ENCODE assay signal across 10 cellular contexts in the genomic region with DNA sequence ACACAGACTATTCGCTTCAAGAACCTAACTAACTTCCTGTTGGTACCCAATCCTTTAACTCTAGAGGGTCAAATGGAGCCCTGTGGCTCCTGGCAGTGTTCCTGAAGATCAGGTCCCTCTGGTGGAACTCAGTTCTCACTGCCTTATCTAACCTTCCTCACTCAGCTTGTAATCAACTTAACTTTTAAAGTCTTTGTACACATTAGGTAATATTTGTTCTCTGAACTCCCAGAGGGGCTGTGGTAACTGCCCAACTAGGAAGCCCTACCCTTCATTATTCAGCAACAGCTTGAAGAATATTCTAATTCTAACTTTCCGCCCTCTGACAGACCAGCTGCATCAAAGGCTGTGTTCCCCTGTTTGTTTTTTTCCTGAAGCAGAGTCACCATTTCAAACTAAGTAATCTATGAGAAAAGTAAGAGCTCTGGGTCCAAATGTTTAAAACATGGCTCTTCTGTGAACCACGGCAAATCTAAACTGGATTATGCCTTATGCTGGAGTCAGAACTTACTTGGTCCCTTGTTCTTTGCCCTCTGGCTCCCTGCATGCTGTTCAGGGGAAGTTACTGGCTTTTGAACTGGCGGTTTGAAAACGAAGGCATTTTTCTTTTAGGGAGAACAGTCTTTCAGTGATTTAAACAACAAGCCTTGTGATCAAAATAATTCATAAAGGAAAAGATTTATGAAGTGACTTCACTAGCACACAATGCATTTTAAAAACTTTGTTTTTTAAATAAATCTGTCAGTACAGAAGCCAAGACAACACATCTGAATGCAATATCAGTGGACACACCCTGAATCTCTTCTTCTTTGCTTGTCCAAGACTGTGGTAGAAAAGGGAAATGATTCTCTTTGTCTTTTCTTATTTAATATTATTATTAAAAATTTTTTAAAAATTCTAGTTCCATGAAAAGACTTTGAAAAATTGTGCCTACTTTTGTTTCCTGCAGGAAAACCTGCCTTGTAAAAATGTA.
A peak's percentile ranks its signal among the peaks of the same experiment; 100 is the strongest.
DNase-seq lines count a peak whose midpoint lies in the region; ATAC-seq and TF ChIP-seq lines count a peak whose summit lies in the region.
"Had no signal": no experiment of that assay in that cellular context is flagged by ENCODE, and none has a peak within 500 bp of the region (broad histone marks: within the 10 kb centered on the region; RNA-seq: fewer than 3 reads in every experiment).

No MANE protein-coding gene starts in this region.

- no peak overlapping the region for H2AFZ ChIP-seq in Karpas-422 (ENCODE audit: low read length)

- H3K27ac ChIP-seq in endodermal cell (ENCODE audit: low read depth, low read length) (peak overlapping the region; percentile 15), testis (peak overlapping the region; percentile 32 to 59), Karpas-422 (ENCODE audit: low read length) (no peak overlapping the region)

- ATAC-seq in HG03520 (IDR thresholded peaks at IDR 0.05; ENCODE audit: unreplicated experiment) = no peak

- TF ChIP-seq POLR2A in testis (IDR thresholded peaks at IDR 0.05) = no peak

- no peaks in the 10 kb centered on the region for H3K79me2 ChIP-seq in Karpas-422 (ENCODE audit: low read length)

- H3K27ac Mint-ChIP-seq in endodermal cell = no peak overlapping the region

- H3K4me1 ChIP-seq in endodermal cell (ENCODE audit: control insufficient read depth, insufficient read depth, low read length) = no peaks in the 10 kb centered on the region
- no peaks in the 10 kb centered on the region for H3K4me1 ChIP-seq in testis
- H3K4me1 ChIP-seq in Karpas-422 (ENCODE audit: low read length) = no peaks in the 10 kb centered on the region

- H3K9ac ChIP-seq in endodermal cell (ENCODE audit: extremely low read depth, low read length, poor library complexity, severe bottlenecking) (no peak overlapping the region), Karpas-422 (ENCODE audit: low read length) (no peak overlapping the region)

- no peaks in the 10 kb centered on the region for H4K20me1 ChIP-seq in Karpas-422 (ENCODE audit: insufficient read depth, low read depth, low read length)

- WGBS in endodermal cell (ENCODE audit: insufficient coverage in 1 of 2, insufficient read length in 1 of 2), 2 experiments = 80 to 84% methylated on average over 4 to 5 of the region's 5 CpGs
- WGBS in testis, 2 donors = 61% methylated on average over 5 of the region's 5 CpGs

- peak; percentile 51 for TF ChIP-seq CTCF in endodermal cell (conservative IDR thresholded peaks at IDR 0.05)
- no peak for TF ChIP-seq CTCF in testis (IDR thresholded peaks at IDR 0.05)

- H3K27me3 Mint-ChIP-seq in endodermal cell (ENCODE audit: insufficient read depth) = no peaks in the 10 kb centered on the region

- H3K4me3 Mint-ChIP-seq in endodermal cell = no peak overlapping the region

- peak; percentile 38 for DNase-seq in HuH-7.5 (ENCODE audit: low spot score)
- DNase-seq in endodermal cell = no peak
- DNase-seq in medulla oblongata (ENCODE audit: extremely low spot score) = peak; percentile 16
- DNase-seq in testis = no peak
- no peak for DNase-seq in NCI-H526 (lab: John Stamatoyannopoulos, UW)
- no peak for DNase-seq in Karpas-422
- DNase-seq in middle frontal gyrus (ENCODE audit: extremely low spot score, low spot score) = no peak
- DNase-seq: KG1, occipital lobe had no signal

- intact Hi-C loops in testis (cut with DNase I; ENCODE audit: low total_unique reads) = no loop called here

- peaks cover 1% of the 10 kb centered on the region for H3K9me3 Mint-ChIP-seq in endodermal cell

- no peaks in the 10 kb centered on the region for H3K9me2 ChIP-seq in Karpas-422 (replicated peaks; ENCODE audit: insufficient read depth, low read length)

- H3K36me3 Mint-ChIP-seq in endodermal cell (ENCODE audit: low read depth) = no peaks in the 10 kb centered on the region

- H3K27me3 ChIP-seq in endodermal cell (ENCODE audit: control insufficient read depth, insufficient read depth, low read length, poor library complexity, severe bottlenecking) = no peaks in the 10 kb centered on the region
- H3K27me3 ChIP-seq in testis = no peaks in the 10 kb centered on the region
- no peaks in the 10 kb centered on the region for H3K27me3 ChIP-seq in Karpas-422 (ENCODE audit: low read length)

- no peak overlapping the region for H3K4me3 ChIP-seq in endodermal cell (ENCODE audit: low read length)
- no peak overlapping the region for H3K4me3 ChIP-seq in testis
- H3K4me3 ChIP-seq in Karpas-422 (ENCODE audit: low read length) = no peak overlapping the region

- H3K9me3 ChIP-seq in endodermal cell (ENCODE audit: control insufficient read depth, low read length) (no peaks in the 10 kb centered on the region), testis (no peaks in the 10 kb centered on the region), Karpas-422 (ENCODE audit: low read length) (no peaks in the 10 kb centered on the region)

- peaks cover 9% of the 10 kb centered on the region for H3K4me1 Mint-ChIP-seq in endodermal cell

- no peaks in the 10 kb centered on the region for H3K36me3 ChIP-seq in endodermal cell (ENCODE audit: control insufficient read depth, insufficient read depth, low read length)
- H3K36me3 ChIP-seq in testis (ENCODE audit: low read depth, missing control alignments) = no peaks in the 10 kb centered on the region
- no peaks in the 10 kb centered on the region for H3K36me3 ChIP-seq in Karpas-422 (ENCODE audit: insufficient read depth, low read length)

- no peak overlapping the region for H3K4me2 ChIP-seq in Karpas-422 (ENCODE audit: low read depth, low read length, poor library complexity, severe bottlenecking)

Comparison
In these comparisons a context has a peak if more than half of its experiments do, and no peak if none do; other contexts are left out.
1. DNase-seq: peak in HuH-7.5 (single experiment) and medulla oblongata (single experiment); none in endodermal cell (single experiment), testis (single experiment), NCI-H526 (0 of 2), Karpas-422 (single experiment) and middle frontal gyrus (single experiment).